ENCODE assay signal across 8 cellular contexts in genomic region chr11:1852885-1853284, GRCh38. TPM values are rescaled to one million over a fixed set of nuclear protein-coding genes. Genes with fewer than 3 reads are reported as not detected.
DNase-seq lines count a peak whose midpoint lies in the region; ATAC-seq and TF ChIP-seq lines count a peak whose summit lies in the region.

Gene LSP1, plus strand, starts transcription at chr11:1853084. Its CDS starts 61 bp downstream, at chr11:1853145.

- DNase-seq in activated CD4-positive, alpha-beta T cell treated with anti-CD3 and anti-CD28 coated beads, Interleukin-2, amount 50 U/mL, for 48 hours = peak; percentile 86 to 90
- DNase-seq in heart right ventricle (peak in 1 of 2 donors; percentile 25), NCI-H524 treated with DMSO at 0.1 percent for 48 hours (lab: John Stamatoyannopoulos, UW) (no peak), hippocampal formation (lab: John Stamatoyannopoulos, UW) (no peak), cerebellar cortex (ENCODE audit: low spot score) (no peak)
- peak; percentile 64 to 75 (median 71) for DNase-seq in stimulated activated CD4-positive, alpha-beta T cell treated with anti-CD3 and anti-CD28 coated beads, TNF-alpha, amount 100 ng/mL, for 48 hours (ENCODE audit: low read depth in 3 of 3)

- peak within 1 kb of the TSS in 6 of 10 donors; percentile 5 to 62 (median 26) for H3K4me3 ChIP-seq in heart right ventricle

- intact Hi-C loops in heart right ventricle (cut with DNase I) = loop anchor here in 1 of 10 donors (10.0 kb wide), 1 partner anchor 872 kb away; no protein-coding TSS in a partner anchor

- peaks cover 0 to 67% (median 0%) of the 10 kb centered on the region in 9 donors for H3K4me1 ChIP-seq in heart right ventricle

- 81 to 82% methylated on average over 18 of the region's 18 CpGs for WGBS in heart right ventricle, 2 donors

- peak within 1 kb of the TSS in 3 of 10 donors; percentile 48 to 95 (median 76) for H3K27ac ChIP-seq in heart right ventricle

- TF ChIP-seq CTCF in heart right ventricle (IDR thresholded peaks at IDR 0.05) = no peak

- H3K9me3 ChIP-seq in heart right ventricle = no peaks in the 10 kb centered on the region

- peak; percentile 58 for ATAC-seq in GM19351 (IDR thresholded peaks at IDR 0.05; ENCODE audit: unreplicated experiment)
- ATAC-seq in HG03460 (IDR thresholded peaks at IDR 0.05; ENCODE audit: unreplicated experiment) = peak; percentile 43
- ATAC-seq in heart right ventricle = peak in 4 of 8 donors; percentile 13 to 28 (median 18)

- H3K27me3 ChIP-seq in heart right ventricle = no peaks in the 10 kb centered on the region

- H3K36me3 ChIP-seq in heart right ventricle = no peaks in the 10 kb centered on the region

RNA-seq across cellular contexts. Expression of gene LSP1, which starts in this region (rescaled TPM):
- total RNA-seq in heart right ventricle = 10 to 100 TPM; 16.0 to 57.2 (median 20.8) TPM
- 10 to 100 TPM; 21.3 to 21.5 TPM for polyA plus RNA-seq in heart right ventricle

Comparison
In these comparisons a context has a peak if more than half of its experiments do, and no peak if none do; other contexts are left out.
1. DNase-seq: peak in activated CD4-positive, alpha-beta T cell treated with anti-CD3 and anti-CD28 coated beads, Interleukin-2, amount 50 U/mL, for 48 hours (2 of 2) and stimulated activated CD4-positive, alpha-beta T cell treated with anti-CD3 and anti-CD28 coated beads, TNF-alpha, amount 100 ng/mL, for 48 hours (3 of 3); none in NCI-H524 treated with DMSO at 0.1 percent for 48 hours (single experiment), hippocampal formation (0 of 2) and cerebellar cortex (single experiment).